In genomic region chr3:129599073-129599472, GRCh38 we compare ENCODE assay signal across 14 cellular contexts. TPM values are rescaled to one million over a fixed set of nuclear protein-coding genes. Genes with fewer than 3 reads are reported as not detected.
DNase-seq lines count a peak whose midpoint lies in the region; ATAC-seq, FAIRE-seq and TF ChIP-seq lines count a peak whose summit lies in the region.
"Had no signal": no experiment of that assay in that cellular context is flagged by ENCODE, and none has a peak within 500 bp of the region (broad histone marks: within the 10 kb centered on the region; RNA-seq: fewer than 3 reads in every experiment).

No MANE protein-coding gene starts in this region.

- no peak for TF ChIP-seq CTCF in right atrium auricular region (IDR thresholded peaks at IDR 0.05)
- no peak for TF ChIP-seq CTCF in endothelial cell of umbilical vein (IDR thresholded peaks at IDR 0.05; ENCODE audit: extremely low read depth in 1 of 2, insufficient read depth in 1 of 2, low read depth in 1 of 2, low read length in 2 of 2)
- no peak for TF ChIP-seq CTCF in neural progenitor cell (IDR thresholded peaks at IDR 0.05)
- TF ChIP-seq CTCF in vagina (IDR thresholded peaks at IDR 0.05): no peak
- TF ChIP-seq CTCF in GM13976 (IDR thresholded peaks at IDR 0.05; ENCODE audit: borderline replicate concordance, control extremely low read depth, extremely low read depth, insufficient read depth, missing control alignments): no peak

- no peaks in the 10 kb centered on the region for H4K20me1 ChIP-seq in endothelial cell of umbilical vein (replicated peaks; ENCODE audit: control insufficient read depth, extremely low read depth, insufficient read depth, low read length)
- peaks cover 25% of the 10 kb centered on the region for H4K20me1 ChIP-seq in neural progenitor cell (ENCODE audit: low read depth)

- no peaks in the 10 kb centered on the region for H3K9me3 Mint-ChIP-seq in neural progenitor cell
- H3K9me3 Mint-ChIP-seq: stimulated activated naive CD8-positive, alpha-beta T cell treated with anti-CD3 and anti-CD28 coated beads, Interleukin-15, Interleukin-2, amounts not matched to agents 100 ng/mL and 50 ng/mL, for 24 hours had no signal

- peak overlapping the region; percentile 69 for H3K9ac ChIP-seq in endothelial cell of umbilical vein (replicated peaks; ENCODE audit: extremely low read depth, insufficient read depth, low read length)
- H3K9ac ChIP-seq in neural progenitor cell: no peak overlapping the region

- ATAC-seq in left cardiac atrium (no peak), HG03565 (IDR thresholded peaks at IDR 0.05; ENCODE audit: unreplicated experiment) (no peak)

- no peaks in the 10 kb centered on the region for H3K9me1 ChIP-seq in endothelial cell of umbilical vein (replicated peaks; ENCODE audit: control insufficient read depth, extremely low read depth, insufficient read depth, low read length)

- TF ChIP-seq POLR2A in endothelial cell of umbilical vein (IDR thresholded peaks at IDR 0.05; ENCODE audit: low read depth, low read length) (no peak), vagina (IDR thresholded peaks at IDR 0.05) (no peak)

- no peak for FAIRE-seq in endothelial cell of umbilical vein (lab: Jason Lieb, UNC)
- FAIRE-seq: GM18507 had no signal

- no peaks in the 10 kb centered on the region for H3K9me3 ChIP-seq in right atrium auricular region
- H3K9me3 ChIP-seq in endothelial cell of umbilical vein (replicated peaks; ENCODE audit: control insufficient read depth, insufficient read depth, low read length): no peaks in the 10 kb centered on the region
- H3K9me3 ChIP-seq in neural progenitor cell (ENCODE audit: low read depth): no peaks in the 10 kb centered on the region
- no peaks in the 10 kb centered on the region for H3K9me3 ChIP-seq in vagina
- H3K9me3 ChIP-seq: neutrophil had no signal

- H3K4me1 ChIP-seq in right atrium auricular region (peaks cover 0 to 95% of the 10 kb centered on the region in 2 donors), endothelial cell of umbilical vein (ENCODE audit: control insufficient read depth, extremely low read depth, insufficient read depth, low read length) (peaks cover 86% of the 10 kb centered on the region), neural progenitor cell (peaks cover 50% of the 10 kb centered on the region), vagina (peaks cover 97% of the 10 kb centered on the region)

- H3K79me2 ChIP-seq in endothelial cell of umbilical vein (ENCODE audit: control insufficient read depth, insufficient read depth, low read length) (peaks cover 97% of the 10 kb centered on the region), neural progenitor cell (ENCODE audit: low read depth) (no peaks in the 10 kb centered on the region)

- intact Hi-C loops in left cardiac atrium (cut with DNase I): no loop called here
- intact Hi-C loops in endothelial cell of umbilical vein (cut with micrococcal nuclease): loop anchor here (1.0 to 5.0 kb wide), 3 partner anchors 8 to 217 kb away; no protein-coding TSS in a partner anchor
- intact Hi-C loops in vagina (cut with DNase I): no loop called here

- H3K4me3 ChIP-seq in right atrium auricular region (peak overlapping the region in 1 of 2 donors; percentile 4), endothelial cell of umbilical vein (replicated peaks in 1 of 3; ENCODE audit: insufficient read depth in 1 of 3, low read depth in 1 of 3, low read length in 3 of 3) (peak overlapping the region in 1 of 3 experiments; percentile 8), neural progenitor cell (no peak overlapping the region), vagina (no peak overlapping the region)

- in situ Hi-C loops in GM13976 (cut with MboI; ENCODE audit: low sequenced_read_pairs, unreplicated experiment): no loop called here

- H3K36me3 ChIP-seq in right atrium auricular region: no peaks in the 10 kb centered on the region
- H3K36me3 ChIP-seq in endothelial cell of umbilical vein (ENCODE audit: control insufficient read depth in 2 of 2, extremely low read depth in 1 of 2, insufficient read depth in 2 of 2, low read length in 2 of 2): no peaks in the 10 kb centered on the region
- no peaks in the 10 kb centered on the region for H3K36me3 ChIP-seq in neural progenitor cell
- H3K36me3 ChIP-seq in vagina: no peaks in the 10 kb centered on the region
- H3K36me3 ChIP-seq: neutrophil had no signal

- peaks cover 79% of the 10 kb centered on the region for H3K4me1 Mint-ChIP-seq in neural progenitor cell

- H2AFZ ChIP-seq in endothelial cell of umbilical vein (ENCODE audit: low read depth, low read length) (no peak overlapping the region), neural progenitor cell (replicated peaks) (no peak overlapping the region)

- peaks cover 16% of the 10 kb centered on the region for H3K27me3 Mint-ChIP-seq in neural progenitor cell (ENCODE audit: insufficient read depth, low read depth)

- H3K4me2 ChIP-seq in endothelial cell of umbilical vein (ENCODE audit: insufficient read depth, low read length) (peak overlapping the region; percentile 35), neural progenitor cell (no peak overlapping the region)

- POLR2A ChIA-PET in endothelial cell of umbilical vein (lab: Charles Lee): no interaction called here

- no peak for DNase-seq in right atrium auricular region (ENCODE audit: low spot score)
- no peak for DNase-seq in left cardiac atrium
- DNase-seq in endothelial cell of umbilical vein (ENCODE audit: low read depth, low spot score): peak; percentile 70
- no peak for DNase-seq in neural progenitor cell (ENCODE audit: low spot score)
- no peak for DNase-seq in vagina (ENCODE audit: extremely low spot score in 2 of 2)
- no peak for DNase-seq in GM13976 (ENCODE audit: low spot score)
- no peak for DNase-seq in A172 (ENCODE audit: low spot score)
- DNase-seq: NCI-H446 treated with DMSO at 0.1 percent for 48 hours; stimulated activated CD4-positive, alpha-beta T cell treated with anti-CD3 and anti-CD28 coated beads, Interleukin-2, amount 100 ng/mL, for 24 hours had no signal

- H3K27me3 ChIP-seq in right atrium auricular region (no peaks in the 10 kb centered on the region), endothelial cell of umbilical vein (ENCODE audit: control insufficient read depth in 2 of 2, insufficient read depth in 2 of 2, low read length in 2 of 2) (no peaks in the 10 kb centered on the region), neural progenitor cell (peaks cover 6% of the 10 kb centered on the region), vagina (no peaks in the 10 kb centered on the region)

- H3K36me3 Mint-ChIP-seq in neural progenitor cell: no peaks in the 10 kb centered on the region

- BruUV-seq in endothelial cell of umbilical vein (replicated peaks; lab: Mats Ljungman, UMichigan): no TSS peak

- H3K27ac Mint-ChIP-seq in neural progenitor cell: no peak overlapping the region
- H3K27ac Mint-ChIP-seq: stimulated activated naive CD8-positive, alpha-beta T cell treated with anti-CD3 and anti-CD28 coated beads, Interleukin-15, Interleukin-2, amounts not matched to agents 100 ng/mL and 50 ng/mL, for 24 hours had no signal

- H3K4me3 Mint-ChIP-seq in neural progenitor cell: peak overlapping the region; percentile 16
- H3K4me3 Mint-ChIP-seq: stimulated activated naive CD8-positive, alpha-beta T cell treated with anti-CD3 and anti-CD28 coated beads, Interleukin-15, Interleukin-2, amounts not matched to agents 100 ng/mL and 50 ng/mL, for 24 hours had no signal

- dilution Hi-C loops in endothelial cell of umbilical vein (cut with MboI; ENCODE audit: extremely low pct_ligation_motif_present, low sequenced_read_pairs): no loop called here

- H3K27ac ChIP-seq in right atrium auricular region (peak overlapping the region; percentile 87 to 90), endothelial cell of umbilical vein (ENCODE audit: insufficient read depth, low read depth, low read length) (peak overlapping the region; percentile 91), neural progenitor cell (no peak overlapping the region), vagina (peak overlapping the region; percentile 91)
- H3K27ac ChIP-seq: neutrophil, VCaP had no signal

- H3F3A ChIP-seq in neural progenitor cell (ENCODE audit: low read depth): peaks cover 60% of the 10 kb centered on the region

- CTCF ChIA-PET in endothelial cell of umbilical vein (lab: Charles Lee): interaction anchor here (0.8 to 1.7 kb wide), 7 partner anchors 23 to 283 kb away, joined by 3 to 14 read pairs (median 3); a partner anchor contains a TSS

TF ChIP-seq in endothelial cell of umbilical vein, 7 proteins besides CTCF, POLR2A, EP300 and RAD21 (continues in another document):
- TF ChIP-seq MAX (IDR thresholded peaks at IDR 0.05; ENCODE audit: insufficient read depth, insufficient read length) (no peak), FOS (IDR thresholded peaks at IDR 0.05; ENCODE audit: borderline replicate concordance, insufficient read depth, low read length) (no peak)

RNA-seq across cellular contexts. Expression of gene PLXND1, which starts 7.4 kb away (rescaled TPM):
- 10 to 100 TPM; 44.5 to 93.1 TPM for total RNA-seq in right atrium auricular region
- total RNA-seq in left cardiac atrium: 100 to 1,000 TPM; 106 to 112 TPM
- 834 and 860 TPM in 2 replicates for total RNA-seq in endothelial cell of umbilical vein
- 300 and 332 TPM in 2 replicates for polyA plus RNA-seq in endothelial cell of umbilical vein
- polyA plus RNA-seq in endothelial cell of umbilical vein (2011; cell fraction: cytosol; rRNA removed): 436 and 495 TPM in 2 replicates
- 1,145 and 1,490 TPM in 2 replicates for polyA plus RNA-seq in endothelial cell of umbilical vein (2011; cell fraction: nucleus; rRNA removed)
- 463 and 559 TPM in 2 replicates for polyA plus RNA-seq in endothelial cell of umbilical vein (2012)
- polyA minus RNA-seq in endothelial cell of umbilical vein: 583 and 647 TPM in 2 replicates
- 21.9 TPM for polyA minus RNA-seq in endothelial cell of umbilical vein (2011; cell fraction: cytosol; rRNA and poly(A)+ RNA removed)
- 454 and 479 TPM in 2 replicates for polyA minus RNA-seq in endothelial cell of umbilical vein (2011; cell fraction: nucleus; rRNA and poly(A)+ RNA removed)
- 9.0 and 12.9 TPM in 2 replicates for total RNA-seq in neural progenitor cell (ENCODE audit: low replicate concordance)
- total RNA-seq in vagina: 96.5 TPM
- 210 and 219 TPM in 2 replicates for total RNA-seq in A172 (2014; rRNA removed; shearing (Covaris generic))

RNA-seq across cellular contexts. Expression of gene H1-8, which starts 56.1 kb away (rescaled TPM):
- total RNA-seq in right atrium auricular region (not detected), left cardiac atrium (not detected), endothelial cell of umbilical vein (not detected in 2 replicates), neural progenitor cell (ENCODE audit: low replicate concordance) (not detected in 2 replicates), vagina (not detected)
- polyA plus RNA-seq in endothelial cell of umbilical vein: not detected in 2 replicates
- not detected in 2 replicates for polyA plus RNA-seq in endothelial cell of umbilical vein (2011; cell fraction: cytosol; rRNA removed)
- not detected in 2 replicates for polyA plus RNA-seq in endothelial cell of umbilical vein (2011; cell fraction: nucleus; rRNA removed)
- polyA plus RNA-seq in endothelial cell of umbilical vein (2012): not detected in 2 replicates
- polyA minus RNA-seq in endothelial cell of umbilical vein: not detected in 2 replicates
- polyA minus RNA-seq in endothelial cell of umbilical vein (2011; cell fraction: cytosol; rRNA and poly(A)+ RNA removed): not detected
- polyA minus RNA-seq in endothelial cell of umbilical vein (2011; cell fraction: nucleus; rRNA and poly(A)+ RNA removed): not detected in 2 replicates
- total RNA-seq in A172 (2014; rRNA removed; shearing (Covaris generic)): not detected in 2 replicates
